In the genomic region with DNA sequence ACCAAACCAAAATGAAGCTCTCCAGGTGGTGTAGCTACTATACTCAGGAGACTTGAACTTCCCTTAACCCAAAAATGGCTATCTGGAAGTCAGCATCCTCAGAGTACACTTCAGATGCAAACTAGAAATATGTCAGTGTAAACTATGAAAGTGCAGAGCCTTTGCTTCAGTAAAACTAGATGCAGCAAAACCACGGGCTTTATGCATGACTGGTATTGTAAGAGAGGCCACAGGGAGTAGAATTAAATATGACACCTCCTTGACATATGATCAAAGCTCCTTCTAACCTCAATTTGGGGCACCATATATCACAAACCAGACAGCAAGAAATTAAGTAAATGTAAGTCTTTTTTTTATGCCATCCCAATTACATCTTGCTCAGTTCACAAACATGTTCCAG, we compare ENCODE assay signal across 8 cellular contexts. TPM values are rescaled to one million over a fixed set of nuclear protein-coding genes. Genes with fewer than 3 reads are reported as not detected.
DNase-seq lines count a peak whose midpoint lies in the region; ATAC-seq, FAIRE-seq and TF ChIP-seq lines count a peak whose summit lies in the region.
"Not testable (repeated sequence)": the region's sequence is repeated elsewhere in the genome, so short reads cannot be mapped to it uniquely, and the experiment has no call there.

No MANE protein-coding gene starts in this region.

- SMC1A ChIA-PET in GM12878 (lab: Charles Lee; ENCODE audit: uncharacterized antibody, unreplicated experiment), result not testable (repeated sequence)

- not testable (repeated sequence) for DNase-seq in activated B cell treated with CpG ODN at 0.5 μM for 24 hours; GM12878 (ENCODE audit: low read depth, low spot score)

- not testable (repeated sequence) for H2AFZ ChIP-seq in GM12878 (ENCODE audit: control insufficient read depth, low read depth, low read length)

- no CpG with 5 or more reads among the region's 1 CpG for WGBS in GM12878 (ENCODE audit: insufficient coverage, insufficient replicate concordance, low lambda C conversion rate, missing lambda C conversion rate)

- not testable (repeated sequence) for H3K9ac ChIP-seq in GM12878 (ENCODE audit: control insufficient read depth, insufficient read depth, low read length)

- not testable (repeated sequence) for TF ChIP-seq CTCF in activated B cell treated with CpG ODN at 0.5 μM for 24 hours (IDR thresholded peaks at IDR 0.05); GM12878 (IDR thresholded peaks at IDR 0.05 in 2 of 3, conservative IDR thresholded peaks at IDR 0.05 in 1 of 3; ENCODE audit: control insufficient read depth in 2 of 3, extremely low read depth in 1 of 3, insufficient read depth in 1 of 3, low read depth in 3 of 3, low read length in 3 of 3)

- in situ Hi-C loops in GM12878 (cut with MboI), result not testable (repeated sequence)

- CTCF ChIA-PET in activated B cell treated with CpG ODN at 0.5 μM for 24 hours (lab: Charles Lee); GM12878 (lab: Yijun Ruan, JAX): not testable (repeated sequence)

- not testable (repeated sequence) for H3K4me3 ChIP-seq in GM12878

- not testable (repeated sequence) for H3K27ac ChIP-seq in GM12878 (ENCODE audit: control insufficient read depth, insufficient read depth)

- TF ChIP-seq RAD21 in GM12878 (IDR thresholded peaks at IDR 0.05; ENCODE audit: insufficient read depth, low read depth, low read length), result not testable (repeated sequence)

- H3K4me3 Mint-ChIP-seq in activated B cell treated with CpG ODN at 0.5 μM for 24 hours; stimulated activated memory B cell treated with anti-CD40 and anti-IgM and Interleukin-4, amounts not matched to agents 10 μg/mL and 1 μg/mL and 100 μg/mL, for 72 hours: not testable (repeated sequence)

- not testable (repeated sequence) for FAIRE-seq in GM12878 (lab: Jason Lieb, UNC)

- ATAC-seq in GM18517 (IDR thresholded peaks at IDR 0.05; ENCODE audit: unreplicated experiment) (peak; percentile 78), GM19463 (IDR thresholded peaks at IDR 0.05; ENCODE audit: unreplicated experiment) (peak; percentile 68), HG02610 (IDR thresholded peaks at IDR 0.05; ENCODE audit: unreplicated experiment) (peak; percentile 44), HG02938 (IDR thresholded peaks at IDR 0.05; ENCODE audit: unreplicated experiment) (peak; percentile 71), HG03432 (IDR thresholded peaks at IDR 0.05; ENCODE audit: unreplicated experiment) (peak; percentile 84), activated B cell treated with CpG ODN at 0.5 μM for 24 hours (ENCODE audit: low read depth) (peak; percentile 82), GM12878 (peak; percentile 79)
- ATAC-seq in stimulated activated memory B cell treated with anti-CD40 and anti-IgM and Interleukin-4, amounts not matched to agents 10 μg/mL and 1 μg/mL and 100 μg/mL, for 72 hours, result peak; percentile 88

- POLR2A ChIA-PET in activated B cell treated with CpG ODN at 0.5 μM for 24 hours (lab: Charles Lee); GM12878 (lab: Charles Lee): not testable (repeated sequence)

- H3K79me2 ChIP-seq in GM12878 (ENCODE audit: control insufficient read depth, insufficient read depth, low read length), result not testable (repeated sequence)

- not testable (repeated sequence) for BruUV-seq in GM12878 (replicated peaks; lab: Mats Ljungman, UMichigan)

- intact Hi-C loops in activated B cell treated with CpG ODN at 0.5 μM for 24 hours (cut with micrococcal nuclease); GM12878 (cut with micrococcal nuclease; ENCODE audit: unreplicated experiment): not testable (repeated sequence)

- RAD21 ChIA-PET in GM12878 (lab: Charles Lee; ENCODE audit: unreplicated experiment), result not testable (repeated sequence)

- not testable (repeated sequence) for H3K27me3 Mint-ChIP-seq in activated B cell treated with CpG ODN at 0.5 μM for 24 hours; stimulated activated memory B cell treated with anti-CD40 and anti-IgM and Interleukin-4, amounts not matched to agents 10 μg/mL and 1 μg/mL and 100 μg/mL, for 72 hours

- H3K27me3 ChIP-seq in GM12878 (replicated peaks in 1 of 2; ENCODE audit: control insufficient read depth in 2 of 2, insufficient read depth in 2 of 2, low read length in 1 of 2), result not testable (repeated sequence)

- not testable (repeated sequence) for H3K4me1 Mint-ChIP-seq in activated B cell treated with CpG ODN at 0.5 μM for 24 hours; stimulated activated memory B cell treated with anti-CD40 and anti-IgM and Interleukin-4, amounts not matched to agents 10 μg/mL and 1 μg/mL and 100 μg/mL, for 72 hours

- H3K36me3 Mint-ChIP-seq in activated B cell treated with CpG ODN at 0.5 μM for 24 hours (ENCODE audit: low read depth); stimulated activated memory B cell treated with anti-CD40 and anti-IgM and Interleukin-4, amounts not matched to agents 10 μg/mL and 1 μg/mL and 100 μg/mL, for 72 hours: not testable (repeated sequence)

- not testable (repeated sequence) for H3K4me1 ChIP-seq in GM12878 (ENCODE audit: control insufficient read depth, insufficient read depth, low read length)

- not testable (repeated sequence) for H3K36me3 ChIP-seq in GM12878 (ENCODE audit: control insufficient read depth in 2 of 2, insufficient read depth in 2 of 2, low read length in 1 of 2)

- H3K27ac Mint-ChIP-seq in activated B cell treated with CpG ODN at 0.5 μM for 24 hours; stimulated activated memory B cell treated with anti-CD40 and anti-IgM and Interleukin-4, amounts not matched to agents 10 μg/mL and 1 μg/mL and 100 μg/mL, for 72 hours: not testable (repeated sequence)

- H3K4me2 ChIP-seq in GM12878 (ENCODE audit: control insufficient read depth, insufficient read depth), result not testable (repeated sequence)

- TF ChIP-seq EP300 in GM12878 (IDR thresholded peaks at IDR 0.05; ENCODE audit: borderline replicate concordance in 1 of 2, control insufficient read depth in 1 of 2, low read depth in 2 of 2, low read length in 2 of 2), result not testable (repeated sequence)

- not testable (repeated sequence) for H3K9me3 Mint-ChIP-seq in activated B cell treated with CpG ODN at 0.5 μM for 24 hours; stimulated activated memory B cell treated with anti-CD40 and anti-IgM and Interleukin-4, amounts not matched to agents 10 μg/mL and 1 μg/mL and 100 μg/mL, for 72 hours

- H4K20me1 ChIP-seq in GM12878 (ENCODE audit: control insufficient read depth, insufficient read depth), result not testable (repeated sequence)

- not testable (repeated sequence) for H3K9me3 ChIP-seq in GM12878 (replicated peaks; ENCODE audit: control insufficient read depth, insufficient read depth, low read length)

- TF ChIP-seq POLR2A in GM12878 (IDR thresholded peaks at IDR 0.05; ENCODE audit: low read depth, low read length), result not testable (repeated sequence)

RNA-seq across cellular contexts. Expression of a gene that starts 47.6 kb away (rescaled TPM):
- total RNA-seq in activated B cell treated with CpG ODN at 0.5 μM for 24 hours (21.3 and 23.3 TPM in 2 replicates), GM12878 (2014; rRNA removed) (2.5 and 3.4 TPM in 2 replicates), GM12878 (2014; rRNA removed; fragmentation: Illumina TruSeq; extraction: Trizol) (3.0 and 4.2 TPM in 2 replicates), GM12878 (2021) (8.2 and 8.9 TPM in 2 replicates)
- 7.2 and 7.8 TPM in 2 replicates for total RNA-seq in GM12878 (2013; cell fraction: nucleolus; rRNA removed)
- polyA plus RNA-seq in GM12878 (2011; ENCODE audit: low read depth), result 1.3 TPM
- polyA plus RNA-seq in GM12878 (2011; rRNA removed) (7.6 and 8.9 TPM in 2 replicates), GM12878 (2014; fragmentation: Illumina TruSeq; extraction: Trizol) (2.5 and 3.0 TPM in 2 replicates), GM12878 (2014; fragmentation: Nextera tagmentation; extraction: Ambion mirVana) (1 to 10 TPM; 1.2 to 1.5 TPM), GM12878 (2014; rRNA removed) (1.6 and 1.7 TPM in 2 replicates), GM12878 (2016; fragmentation: Nextera tagmentation; extraction: Ambion mirVana) (1 to 10 TPM; 3.1 to 4.4 TPM)
- polyA plus RNA-seq in GM12878 (2011; cell fraction: cytosol; rRNA removed), result 3.5 and 4.8 TPM in 2 replicates
- 5.9 and 11.1 TPM in 2 replicates for polyA plus RNA-seq in GM12878 (2011; cell fraction: nucleus; rRNA removed)
- 2.0 and 3.6 TPM in 2 replicates for polyA plus RNA-seq in GM12878 (2012)
- polyA minus RNA-seq in GM12878 (2011; rRNA and poly(A)+ RNA removed), result 7.9 and 12.2 TPM in 2 replicates
- 5.8 and 8.7 TPM in 2 replicates for polyA minus RNA-seq in GM12878 (2011; cell fraction: cytosol; rRNA and poly(A)+ RNA removed)
- polyA minus RNA-seq in GM12878 (2011; cell fraction: nucleus; rRNA and poly(A)+ RNA removed), result 8.9 and 15.9 TPM in 2 replicates

RNA-seq across cellular contexts. Expression of a gene that starts 48.2 kb away (rescaled TPM):
- total RNA-seq in activated B cell treated with CpG ODN at 0.5 μM for 24 hours (0.17 and 0.20 TPM in 2 replicates), GM12878 (2014; rRNA removed) (9.1 and 10.7 TPM in 2 replicates), GM12878 (2014; rRNA removed; fragmentation: Illumina TruSeq; extraction: Trizol) (12.5 and 12.7 TPM in 2 replicates), GM12878 (2021) (8.6 and 10.4 TPM in 2 replicates)
- total RNA-seq in GM12878 (2013; cell fraction: nucleolus; rRNA removed), result 4.7 and 6.2 TPM in 2 replicates
- polyA plus RNA-seq in GM12878 (2011; ENCODE audit: low read depth), result 2.2 TPM
- polyA plus RNA-seq in GM12878 (2011; rRNA removed) (27.5 and 44.3 TPM in 2 replicates), GM12878 (2014; fragmentation: Illumina TruSeq; extraction: Trizol) (17.1 and 22.9 TPM in 2 replicates), GM12878 (2014; fragmentation: Nextera tagmentation; extraction: Ambion mirVana) (1 to 10 TPM; 4.3 to 6.7 TPM), GM12878 (2014; rRNA removed) (12.7 and 15.1 TPM in 2 replicates), GM12878 (2016; fragmentation: Nextera tagmentation; extraction: Ambion mirVana) (10 to 100 TPM; 18.4 to 19.3 TPM)
- polyA plus RNA-seq in GM12878 (2011; cell fraction: cytosol; rRNA removed), result 9.3 and 10.5 TPM in 2 replicates
- polyA plus RNA-seq in GM12878 (2011; cell fraction: nucleus; rRNA removed), result 10.4 and 11.0 TPM in 2 replicates
- 4.1 and 8.4 TPM in 2 replicates for polyA plus RNA-seq in GM12878 (2012)
- polyA minus RNA-seq in GM12878 (2011; rRNA and poly(A)+ RNA removed), result 9.1 and 9.4 TPM in 2 replicates
- 1.9 and 5.2 TPM in 2 replicates for polyA minus RNA-seq in GM12878 (2011; cell fraction: cytosol; rRNA and poly(A)+ RNA removed)
- 3.0 and 4.1 TPM in 2 replicates for polyA minus RNA-seq in GM12878 (2011; cell fraction: nucleus; rRNA and poly(A)+ RNA removed)
